In the genomic region with DNA sequence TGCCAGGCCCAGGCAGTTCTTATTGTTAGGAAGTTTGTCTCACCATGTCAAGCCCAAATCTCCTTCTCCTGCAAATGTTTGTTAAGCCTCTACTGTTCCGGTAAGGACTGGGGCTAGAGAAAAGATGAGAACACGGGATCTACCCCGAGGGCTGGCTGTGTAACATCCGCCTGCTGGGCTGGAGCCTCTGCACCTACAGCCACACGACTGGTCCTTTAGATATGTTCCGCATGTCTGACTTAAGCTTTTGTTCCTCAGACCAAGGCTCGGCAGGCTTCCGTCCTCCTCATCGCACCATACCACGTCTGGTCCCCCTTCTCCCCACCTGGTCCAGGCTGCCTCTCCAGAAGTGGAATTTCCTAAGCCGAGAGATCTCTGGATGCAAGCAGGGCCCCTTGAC, we compare ENCODE assay signal across 28 cellular contexts. TPM values are rescaled to one million over a fixed set of nuclear protein-coding genes. Genes with fewer than 3 reads are reported as not detected.
DNase-seq lines count a peak whose midpoint lies in the region; ATAC-seq, FAIRE-seq and TF ChIP-seq lines count a peak whose summit lies in the region.
"Had no signal": no experiment of that assay in that cellular context is flagged by ENCODE, and none has a peak within 500 bp of the region (broad histone marks: within the 10 kb centered on the region; RNA-seq: fewer than 3 reads in every experiment).

No MANE protein-coding gene starts in this region.

- intact Hi-C loops in HepG2 (cut with micrococcal nuclease; ENCODE audit: unreplicated experiment) (no loop called here), right lobe of liver (cut with DNase I) (no loop called here)

- no peak overlapping the region for H3K4me2 ChIP-seq in HepG2 (ENCODE audit: low read depth, low read length)
- no peak overlapping the region for H3K4me2 ChIP-seq in SK-N-SH

- H3K4me1 Mint-ChIP-seq in activated T-helper 17 cell treated with anti-CD3 and anti-CD28 coated beads, Interleukin-2, amount 50 U/mL, for 72 hours: no peaks in the 10 kb centered on the region
- no peaks in the 10 kb centered on the region for H3K4me1 Mint-ChIP-seq in stimulated activated effector memory CD8-positive, alpha-beta T cell treated with anti-CD3 and anti-CD28 coated beads, Interleukin-12 subunit alpha, Interleukin-12 subunit beta, amount 100 ng/mL, for 72 hours
- H3K4me1 Mint-ChIP-seq in T-cell: no peaks in the 10 kb centered on the region
- H3K4me1 Mint-ChIP-seq: CD8-positive, alpha-beta memory T cell had no signal

- no peak for TF ChIP-seq CTCF in HepG2 (CRISPR knock-in tag; IDR thresholded peaks at IDR 0.05)
- TF ChIP-seq CTCF in right lobe of liver (IDR thresholded peaks at IDR 0.05): no peak
- no peak for TF ChIP-seq CTCF in SK-N-SH (IDR thresholded peaks at IDR 0.05)

- 0 out of 3 replicates have a peak, but pooled peaks have one; percentile 10 for ATAC-seq in HepG2
- no peak for ATAC-seq in right lobe of liver
- no peak for ATAC-seq in activated T-helper 17 cell treated with anti-CD3 and anti-CD28 coated beads, Interleukin-2, amount 50 U/mL, for 72 hours (replicated peaks)
- ATAC-seq in stimulated activated effector memory CD8-positive, alpha-beta T cell treated with anti-CD3 and anti-CD28 coated beads, Interleukin-12 subunit alpha, Interleukin-12 subunit beta, amount 100 ng/mL, for 72 hours: no peak
- no peak for ATAC-seq in T-cell (replicated peaks in 1 of 4)

- H3K27me3 ChIP-seq in HepG2 (ENCODE audit: control insufficient read depth in 1 of 2, insufficient read depth in 2 of 2, low read length in 2 of 2) (peaks cover 12 to 62% of the 10 kb centered on the region in 2 experiments; a peak in 4 of 5 replicates), right lobe of liver (no peaks in the 10 kb centered on the region), SK-N-SH (ENCODE audit: insufficient read depth) (peaks cover 14% of the 10 kb centered on the region; the same call in 1 of the 2 replicates)

- H3K4me3 ChIP-seq in HepG2 (replicated peaks in 1 of 3; ENCODE audit: insufficient read depth in 1 of 3, low read depth in 2 of 3, low read length in 3 of 3) (no peak overlapping the region), right lobe of liver (no peak overlapping the region), SK-N-SH (ENCODE audit: low read depth in 2 of 2, low read length in 1 of 2) (no peak overlapping the region)
- H3K4me3 ChIP-seq: SK-N-MC had no signal

- no peak overlapping the region for H3K9ac ChIP-seq in HepG2 (ENCODE audit: insufficient read depth, low read depth, low read length)
- H3K9ac ChIP-seq in SK-N-SH: no peak overlapping the region

- no peak for TF ChIP-seq EP300 in HepG2 (IDR thresholded peaks at IDR 0.05; ENCODE audit: low read depth in 2 of 2, low read length in 2 of 2)
- TF ChIP-seq EP300 in HepG2 (CRISPR knock-in tag; IDR thresholded peaks at IDR 0.05; ENCODE audit: borderline replicate concordance): no peak
- TF ChIP-seq EP300 in SK-N-SH (IDR thresholded peaks at IDR 0.05; ENCODE audit: borderline replicate concordance in 1 of 2, low read depth in 1 of 2, low read length in 1 of 2): no peak

- H3K9me3 ChIP-seq in HepG2 (ENCODE audit: low read length) (no peaks in the 10 kb centered on the region), right lobe of liver (no peaks in the 10 kb centered on the region), SK-N-SH (no peaks in the 10 kb centered on the region)

- H3K9me2 ChIP-seq in SK-N-SH: no peaks in the 10 kb centered on the region

- TF ChIP-seq POLR2A in HepG2 (IDR thresholded peaks at IDR 0.05; ENCODE audit: insufficient read depth in 1 of 2, low read depth in 2 of 2, low read length in 2 of 2) (no peak), right lobe of liver (IDR thresholded peaks at IDR 0.05) (no peak)

- no peaks in the 10 kb centered on the region for H3F3A ChIP-seq in SK-N-SH (replicated peaks; ENCODE audit: insufficient read depth)

- no peaks in the 10 kb centered on the region for H3K79me2 ChIP-seq in HepG2 (ENCODE audit: insufficient read depth, low read length)
- H3K79me2 ChIP-seq in SK-N-SH (ENCODE audit: insufficient read depth): no peaks in the 10 kb centered on the region

- H2AFZ ChIP-seq in HepG2 (ENCODE audit: low read length) (no peak overlapping the region), SK-N-SH (ENCODE audit: low read depth) (no peak overlapping the region)

- BruUV-seq in HepG2 (replicated peaks; lab: Mats Ljungman, UMichigan): no TSS peak

- no peak for FAIRE-seq in HepG2 (lab: Jason Lieb, UNC)
- FAIRE-seq: GM18507 had no signal

- peaks cover 12% of the 10 kb centered on the region for H3K27me3 Mint-ChIP-seq in activated T-helper 17 cell treated with anti-CD3 and anti-CD28 coated beads, Interleukin-2, amount 50 U/mL, for 72 hours
- H3K27me3 Mint-ChIP-seq in T-cell: peaks cover 20 to 23% of the 10 kb centered on the region in 2 donors

- H4K20me1 ChIP-seq in HepG2 (ENCODE audit: insufficient read depth, low read length) (no peaks in the 10 kb centered on the region), SK-N-SH (ENCODE audit: insufficient read depth) (no peaks in the 10 kb centered on the region)

- no peaks in the 10 kb centered on the region for H3K36me3 Mint-ChIP-seq in activated T-helper 17 cell treated with anti-CD3 and anti-CD28 coated beads, Interleukin-2, amount 50 U/mL, for 72 hours (ENCODE audit: low read depth)
- no peaks in the 10 kb centered on the region for H3K36me3 Mint-ChIP-seq in stimulated activated effector memory CD8-positive, alpha-beta T cell treated with anti-CD3 and anti-CD28 coated beads, Interleukin-12 subunit alpha, Interleukin-12 subunit beta, amount 100 ng/mL, for 72 hours
- no peaks in the 10 kb centered on the region for H3K36me3 Mint-ChIP-seq in T-cell
- H3K36me3 Mint-ChIP-seq: CD8-positive, alpha-beta memory T cell had no signal

- no peaks in the 10 kb centered on the region for H3K36me3 ChIP-seq in HepG2 (replicated peaks in 1 of 2; ENCODE audit: control insufficient read depth in 1 of 2, insufficient read depth in 2 of 2, low read length in 2 of 2)
- no peaks in the 10 kb centered on the region for H3K36me3 ChIP-seq in right lobe of liver
- H3K36me3 ChIP-seq in SK-N-SH (replicated peaks in 1 of 2; ENCODE audit: control insufficient read depth in 1 of 2, insufficient read depth in 2 of 2, low read length in 1 of 2): no peaks in the 10 kb centered on the region

- WGBS in HepG2 (ENCODE audit: low lambda C conversion rate): 39% methylated on average over 11 of the region's 11 CpGs
- 73% methylated on average over 8 of the region's 11 CpGs for WGBS in right lobe of liver (ENCODE audit: insufficient coverage, low coverage, low lambda C conversion rate, missing lambda C conversion rate)
- WGBS in SK-N-SH (ENCODE audit: low lambda C conversion rate): 73% methylated on average over 10 of the region's 11 CpGs

- POLR2A ChIA-PET in HepG2 (lab: Yijun Ruan, JAX) (no interaction called here), SK-N-SH (lab: Yijun Ruan, JAX) (no interaction called here), T-cell (lab: Charles Lee) (no interaction called here)

- H3K27ac ChIP-seq in HepG2 (ENCODE audit: extremely low read length, insufficient read depth, low read length): no peak overlapping the region
- H3K27ac ChIP-seq in right lobe of liver: no peak overlapping the region
- no peak overlapping the region for H3K27ac ChIP-seq in SK-N-SH (ENCODE audit: low read depth in 2 of 2, low read length in 1 of 2)
- H3K27ac ChIP-seq: HL-60, RWPE1, SK-N-MC had no signal

- CTCF ChIA-PET in HepG2 (lab: Yijun Ruan, JAX; ENCODE audit: low intra/inter-chr PET ratio, low total read pairs): no interaction called here
- CTCF ChIA-PET in SK-N-SH (lab: Yijun Ruan, JAX): interaction anchor here (0.8 to 1.5 kb wide), 8 partner anchors 11 to 277 kb away, joined by 3 to 6 read pairs (median 4); no protein-coding TSS in a partner anchor
- CTCF ChIA-PET in T-cell (lab: Charles Lee): no interaction called here

- H3K4me3 Mint-ChIP-seq in activated T-helper 17 cell treated with anti-CD3 and anti-CD28 coated beads, Interleukin-2, amount 50 U/mL, for 72 hours: no peak overlapping the region
- H3K4me3 Mint-ChIP-seq in stimulated activated effector memory CD8-positive, alpha-beta T cell treated with anti-CD3 and anti-CD28 coated beads, Interleukin-12 subunit alpha, Interleukin-12 subunit beta, amount 100 ng/mL, for 72 hours: no peak overlapping the region
- H3K4me3 Mint-ChIP-seq in T-cell: no peak overlapping the region
- H3K4me3 Mint-ChIP-seq: CD8-positive, alpha-beta memory T cell had no signal

- no peak for TF ChIP-seq RAD21 in HepG2 (CRISPR knock-in tag; IDR thresholded peaks at IDR 0.05)
- TF ChIP-seq RAD21 in SK-N-SH (IDR thresholded peaks at IDR 0.05; ENCODE audit: low read length): no peak

- H3K9me3 Mint-ChIP-seq in activated T-helper 17 cell treated with anti-CD3 and anti-CD28 coated beads, Interleukin-2, amount 50 U/mL, for 72 hours: no peaks in the 10 kb centered on the region
- H3K9me3 Mint-ChIP-seq in stimulated activated effector memory CD8-positive, alpha-beta T cell treated with anti-CD3 and anti-CD28 coated beads, Interleukin-12 subunit alpha, Interleukin-12 subunit beta, amount 100 ng/mL, for 72 hours: no peaks in the 10 kb centered on the region
- H3K9me3 Mint-ChIP-seq in T-cell: peaks cover 0 to 5% (median 0%) of the 10 kb centered on the region in 3 donors

- H3K27ac Mint-ChIP-seq in activated T-helper 17 cell treated with anti-CD3 and anti-CD28 coated beads, Interleukin-2, amount 50 U/mL, for 72 hours: peak overlapping the region; percentile 18
- H3K27ac Mint-ChIP-seq in stimulated activated effector memory CD8-positive, alpha-beta T cell treated with anti-CD3 and anti-CD28 coated beads, Interleukin-12 subunit alpha, Interleukin-12 subunit beta, amount 100 ng/mL, for 72 hours: peak overlapping the region; percentile 73
- H3K27ac Mint-ChIP-seq in T-cell: no peak overlapping the region
- H3K27ac Mint-ChIP-seq: CD8-positive, alpha-beta memory T cell had no signal

- DNase-seq in HepG2 (ENCODE audit: low spot score): no peak
- no peak for DNase-seq in right lobe of liver
- peak; percentile 70 for DNase-seq in islet precursor cell
- DNase-seq in stimulated activated effector memory CD8-positive, alpha-beta T cell treated with anti-CD3 and anti-CD28 coated beads, Interleukin-12 subunit alpha, Interleukin-12 subunit beta, amount 100 ng/mL, for 72 hours (ENCODE audit: low spot score in 2 of 2): no peak
- DNase-seq in SK-N-SH: no peak
- DNase-seq in HK-2 (ENCODE audit: unreplicated experiment): no peak
- DNase-seq in T-cell: no peak
- DNase-seq: AML-193; C1 segment of cervical spinal cord; Calu3; CD8-positive, alpha-beta memory T cell; GDM1; GOT3; IMR-90; MV-4-11; NCI-H226; NCI-H524 treated with DMSO at 0.1 percent for 48 hours; SHP77 treated with DMSO at 0.1 percent for 48 hours had no signal

- in situ Hi-C loops in HepG2 (cut with HindIII; ENCODE audit: extremely low pct_ligation_motif_present, low pct_unique_long_range_greater_than_20kb): no loop called here

- H3K4me1 ChIP-seq in HepG2 (ENCODE audit: insufficient read depth, low read length) (no peaks in the 10 kb centered on the region), right lobe of liver (no peaks in the 10 kb centered on the region), SK-N-SH (ENCODE audit: control insufficient read depth in 1 of 2, insufficient read depth in 2 of 2, low read depth in 1 of 2, low read length in 1 of 2) (peaks cover 0 to 20% of the 10 kb centered on the region in 2 experiments; a peak in 1 of 4 replicates)

RNA-seq across cellular contexts. Expression of a gene that starts 2.6 kb away (rescaled TPM):
- total RNA-seq in HepG2 (2016; rRNA removed; fragmentation: Illumina TruSeq; extraction: Trizol): not detected in 2 replicates
- total RNA-seq in HepG2 (2016; cell fraction: cytosol; rRNA removed; fragmentation: Illumina TruSeq; extraction: Trizol; ENCODE audit: low read depth): not detected in 2 replicates
- not detected in 2 replicates for total RNA-seq in HepG2 (2016; cell fraction: insoluble cytoplasmic fraction; rRNA removed; fragmentation: Illumina TruSeq; extraction: Trizol)
- not detected in 2 replicates for total RNA-seq in HepG2 (2016; cell fraction: membrane; rRNA removed; fragmentation: Illumina TruSeq; extraction: Trizol)
- not detected in 2 replicates for total RNA-seq in HepG2 (2016; cell fraction: nucleus; rRNA removed; fragmentation: Illumina TruSeq; extraction: Trizol)
- polyA plus RNA-seq in HepG2 (2011; rRNA removed): not detected in 2 replicates
- polyA plus RNA-seq in HepG2 (2011; cell fraction: cytosol; rRNA removed): not detected in 2 replicates
- not detected in 2 replicates for polyA plus RNA-seq in HepG2 (2011; cell fraction: nucleus; rRNA removed)
- polyA plus RNA-seq in HepG2 (2012): not detected in 2 replicates
- polyA plus RNA-seq in HepG2 (2016; cell fraction: cytosol; fragmentation: Illumina TruSeq; extraction: Trizol; ENCODE audit: low read depth): not detected in 2 replicates
- not detected in 2 replicates for polyA plus RNA-seq in HepG2 (2016; cell fraction: insoluble cytoplasmic fraction; fragmentation: Illumina TruSeq; extraction: Trizol; ENCODE audit: low read depth)
- not detected in 2 replicates for polyA plus RNA-seq in HepG2 (2016; cell fraction: membrane; fragmentation: Illumina TruSeq; extraction: Trizol; ENCODE audit: low read depth)
- polyA plus RNA-seq in HepG2 (2016; cell fraction: nucleus; fragmentation: Illumina TruSeq; extraction: Trizol; ENCODE audit: insufficient read depth, low read depth): not detected in 2 replicates
- polyA minus RNA-seq in HepG2 (2011; rRNA and poly(A)+ RNA removed; ENCODE audit: low replicate concordance): not detected in 2 replicates
- polyA minus RNA-seq in HepG2 (2011; cell fraction: cytosol; rRNA and poly(A)+ RNA removed): not detected in 2 replicates
- not detected in 2 replicates for polyA minus RNA-seq in HepG2 (2011; cell fraction: nucleus; rRNA and poly(A)+ RNA removed)
- not detected for total RNA-seq in right lobe of liver
- total RNA-seq in activated T-helper 17 cell treated with anti-CD3 and anti-CD28 coated beads, Interleukin-2, amount 50 U/mL, for 72 hours: not detected
- not detected in 2 replicates for polyA plus RNA-seq in SK-N-SH (2012; rRNA removed)
- polyA plus RNA-seq in SK-N-SH (2012; cell fraction: cytosol; rRNA removed): not detected in 2 replicates
- polyA plus RNA-seq in SK-N-SH (2012; cell fraction: nucleus; rRNA removed): not detected in 2 replicates
- total RNA-seq in T-cell: not detected
- total RNA-seq: A172; Calu3; CD8-positive, alpha-beta memory T cell; Daoy; HT1080; IMR-90; M059J had no signal
- polyA plus RNA-seq: AG04450; CD8-positive, alpha-beta memory T cell; IMR-90 had no signal

RNA-seq across cellular contexts. Expression of a gene that starts 30.4 kb away (rescaled TPM):
- total RNA-seq in HepG2 (2016; rRNA removed; fragmentation: Illumina TruSeq; extraction: Trizol): 16.5 and 18.6 TPM in 2 replicates
- 10.8 and 15.2 TPM in 2 replicates for total RNA-seq in HepG2 (2016; cell fraction: cytosol; rRNA removed; fragmentation: Illumina TruSeq; extraction: Trizol; ENCODE audit: low read depth)
- total RNA-seq in HepG2 (2016; cell fraction: insoluble cytoplasmic fraction; rRNA removed; fragmentation: Illumina TruSeq; extraction: Trizol): 15.1 and 16.2 TPM in 2 replicates
- 25.3 and 29.5 TPM in 2 replicates for total RNA-seq in HepG2 (2016; cell fraction: membrane; rRNA removed; fragmentation: Illumina TruSeq; extraction: Trizol)
- total RNA-seq in HepG2 (2016; cell fraction: nucleus; rRNA removed; fragmentation: Illumina TruSeq; extraction: Trizol): 15.3 and 19.6 TPM in 2 replicates
- polyA plus RNA-seq in HepG2 (2011; rRNA removed): 70.2 and 74.1 TPM in 2 replicates
- 93.3 and 98.4 TPM in 2 replicates for polyA plus RNA-seq in HepG2 (2011; cell fraction: cytosol; rRNA removed)
- 35.2 and 44.3 TPM in 2 replicates for polyA plus RNA-seq in HepG2 (2011; cell fraction: nucleus; rRNA removed)
- polyA plus RNA-seq in HepG2 (2012): 45.7 and 46.8 TPM in 2 replicates
- polyA plus RNA-seq in HepG2 (2016; cell fraction: cytosol; fragmentation: Illumina TruSeq; extraction: Trizol; ENCODE audit: low read depth): 48.1 and 71.4 TPM in 2 replicates
- 55.8 and 57.5 TPM in 2 replicates for polyA plus RNA-seq in HepG2 (2016; cell fraction: insoluble cytoplasmic fraction; fragmentation: Illumina TruSeq; extraction: Trizol; ENCODE audit: low read depth)
- polyA plus RNA-seq in HepG2 (2016; cell fraction: membrane; fragmentation: Illumina TruSeq; extraction: Trizol; ENCODE audit: low read depth): 67.6 and 91.3 TPM in 2 replicates
- 68.3 and 69.5 TPM in 2 replicates for polyA plus RNA-seq in HepG2 (2016; cell fraction: nucleus; fragmentation: Illumina TruSeq; extraction: Trizol; ENCODE audit: insufficient read depth, low read depth)
- 47.1 and 62.0 TPM in 2 replicates for polyA minus RNA-seq in HepG2 (2011; rRNA and poly(A)+ RNA removed; ENCODE audit: low replicate concordance)
- polyA minus RNA-seq in HepG2 (2011; cell fraction: cytosol; rRNA and poly(A)+ RNA removed): 11.5 and 14.7 TPM in 2 replicates
- polyA minus RNA-seq in HepG2 (2011; cell fraction: nucleus; rRNA and poly(A)+ RNA removed): 7.6 and 12.7 TPM in 2 replicates
- 10 to 100 TPM; 11.4 to 16.0 (median 12.8) TPM for total RNA-seq in right lobe of liver
- 10 to 100 TPM; 10.5 to 14.0 TPM for total RNA-seq in activated T-helper 17 cell treated with anti-CD3 and anti-CD28 coated beads, Interleukin-2, amount 50 U/mL, for 72 hours
- 105 and 141 TPM in 2 replicates for polyA plus RNA-seq in SK-N-SH (2012; rRNA removed)
- polyA plus RNA-seq in SK-N-SH (2012; cell fraction: cytosol; rRNA removed): 96.7 and 125 TPM in 2 replicates
- polyA plus RNA-seq in SK-N-SH (2012; cell fraction: nucleus; rRNA removed): 67.4 and 78.5 TPM in 2 replicates
- total RNA-seq in T-cell: 10 to 100 TPM in 3 of 5 donors, 1 to 10 TPM in 2; 5.8 to 12.6 (median 11.7) TPM

Comparison
In these comparisons a context has a peak if more than half of its experiments do, and no peak if none do; other contexts are left out.
1. H3K27ac Mint-ChIP-seq: peak in activated T-helper 17 cell treated with anti-CD3 and anti-CD28 coated beads, Interleukin-2, amount 50 U/mL, for 72 hours (single experiment) and stimulated activated effector memory CD8-positive, alpha-beta T cell treated with anti-CD3 and anti-CD28 coated beads, Interleukin-12 subunit alpha, Interleukin-12 subunit beta, amount 100 ng/mL, for 72 hours (single experiment); none in T-cell (0 of 2).